16 cellular contexts compared by ENCODE assay signal in the genomic region with DNA sequence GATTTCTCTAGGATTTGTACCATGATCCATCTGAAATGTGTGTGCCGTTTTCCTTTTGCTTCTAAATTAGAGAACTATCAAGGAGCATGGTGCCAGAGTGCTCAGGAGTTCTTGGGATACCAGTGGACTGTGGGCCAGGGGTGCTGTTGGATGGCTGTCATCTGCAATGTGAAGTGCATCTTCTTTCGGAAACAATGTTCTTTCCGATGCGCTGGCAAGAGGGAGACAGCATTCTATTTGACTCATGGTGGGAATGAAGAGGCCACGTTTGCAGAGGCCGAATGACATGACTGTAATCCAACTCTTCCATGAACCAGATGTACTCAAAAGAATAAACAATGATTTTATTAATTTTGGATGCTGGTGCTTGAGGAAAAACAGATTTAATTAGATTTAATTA.
"Had no signal": no experiment of that assay in that cellular context is flagged by ENCODE, and none has a peak within 500 bp of the region (broad histone marks: within the 10 kb centered on the region; RNA-seq: fewer than 3 reads in every experiment).

No MANE protein-coding gene starts in this region.

- H3K27ac ChIP-seq: ascending aorta, gastrocnemius medialis, ovary, thoracic aorta, upper lobe of right lung, VCaP had no signal

- H3K9me3 ChIP-seq: ascending aorta, gastrocnemius medialis, ovary, upper lobe of right lung had no signal

- H3K27me3 ChIP-seq: ascending aorta, gastrocnemius medialis, ovary, upper lobe of right lung had no signal

- H3K36me3 Mint-ChIP-seq: T-cell had no signal

- DNase-seq: activated CD4-positive, alpha-beta T cell treated with anti-CD3 and anti-CD28 coated beads for 1 hour; activated CD4-positive, alpha-beta T cell treated with anti-CD3 and anti-CD28 coated beads, Interleukin-2, amount 50 U/mL, for 4 hours; activated naive CD4-positive, alpha-beta T cell; activated T-cell treated with anti-CD3 and anti-CD28 coated beads for 4 hours; esophagus squamous epithelium; gastrocnemius medialis; heart right ventricle; left colon; ovary; stimulated activated CD4-positive, alpha-beta T cell treated with anti-CD3 and anti-CD28 coated beads, Interleukin-12 subunit alpha, Interleukin-12 subunit beta, amount 100 ng/mL, for 4 hours; T-cell; T1000; upper lobe of right lung had no signal

- H3K27ac Mint-ChIP-seq: T-cell had no signal

- H3K36me3 ChIP-seq: ascending aorta, esophagus squamous epithelium, gastrocnemius medialis, heart right ventricle, ovary, thoracic aorta, upper lobe of right lung had no signal

- H3K4me3 ChIP-seq: ascending aorta, esophagus squamous epithelium, gastrocnemius medialis, heart right ventricle, ovary, thoracic aorta, upper lobe of right lung had no signal

- H3K4me1 Mint-ChIP-seq: T-cell had no signal

- H3K4me3 Mint-ChIP-seq: T-cell had no signal

- ATAC-seq: gastrocnemius medialis, left colon, T-cell, upper lobe of right lung had no signal

- H3K4me1 ChIP-seq: upper lobe of right lung had no signal
